In the genomic region with DNA sequence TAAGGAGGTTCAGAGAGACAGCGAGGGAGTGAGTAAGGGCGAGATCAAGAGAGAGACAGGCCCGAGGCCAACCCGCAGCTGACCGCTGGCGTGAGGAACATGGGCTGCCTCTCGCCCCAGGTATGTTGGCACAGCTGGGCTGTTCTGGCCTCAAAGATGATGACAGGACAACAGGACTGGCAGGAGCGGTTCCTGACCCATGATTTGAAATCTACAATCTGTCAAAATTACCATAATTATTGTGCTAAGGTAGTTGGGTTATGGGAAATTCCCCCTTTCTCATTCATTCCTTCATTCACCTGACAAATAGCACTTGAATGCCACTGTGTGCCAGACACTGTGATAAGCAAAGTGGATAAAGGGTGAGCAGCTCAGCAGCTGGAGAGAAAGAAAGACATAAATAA, we compare ENCODE assay signal across 17 cellular contexts. TPM values are rescaled to one million over a fixed set of nuclear protein-coding genes. Genes with fewer than 3 reads are reported as not detected.
DNase-seq lines count a peak whose midpoint lies in the region; ATAC-seq lines count a peak whose summit lies in the region.
"Had no signal": no experiment of that assay in that cellular context is flagged by ENCODE, and none has a peak within 500 bp of the region (broad histone marks: within the 10 kb centered on the region; RNA-seq: fewer than 3 reads in every experiment).

No MANE protein-coding gene starts in this region.

- H3K14ac ChIP-seq in neuronal stem cell (ENCODE audit: low read length): no peak overlapping the region

- H3K36me3 ChIP-seq in endocrine pancreas (ENCODE audit: control insufficient read depth, insufficient read depth, low read length): no peaks in the 10 kb centered on the region
- H3K36me3 ChIP-seq in neuronal stem cell (replicated peaks in 1 of 2; ENCODE audit: control insufficient read depth in 2 of 2, insufficient read depth in 2 of 2, low read length in 2 of 2): no peaks in the 10 kb centered on the region
- H3K36me3 ChIP-seq: ovary, SJSA1 had no signal

- no peaks in the 10 kb centered on the region for H3K79me1 ChIP-seq in neuronal stem cell (ENCODE audit: low read depth, low read length)

- H3K4me3 ChIP-seq in endocrine pancreas (ENCODE audit: control insufficient read depth, insufficient read depth, low read length) (no peak overlapping the region), neuronal stem cell (ENCODE audit: low read length in 2 of 2) (no peak overlapping the region)
- H3K4me3 ChIP-seq: ovary, SJSA1 had no signal

- no peak overlapping the region for H2BK15ac ChIP-seq in neuronal stem cell (ENCODE audit: low read length)

- H3K27me3 ChIP-seq in endocrine pancreas (ENCODE audit: control insufficient read depth, insufficient read depth, low read length) (no peaks in the 10 kb centered on the region), neuronal stem cell (ENCODE audit: control insufficient read depth in 3 of 3, insufficient read depth in 3 of 3, low read depth in 1 of 3, low read length in 3 of 3) (no peaks in the 10 kb centered on the region)
- H3K27me3 ChIP-seq: ovary, SJSA1 had no signal

- H3K4me2 ChIP-seq in neuronal stem cell (ENCODE audit: insufficient read depth, low read length, poor library complexity, severe bottlenecking): no peak overlapping the region

- H2BK12ac ChIP-seq in neuronal stem cell (ENCODE audit: low read length): no peak overlapping the region

- no peak overlapping the region for H3K18ac ChIP-seq in neuronal stem cell (ENCODE audit: low read length)

- no peak overlapping the region for H2BK120ac ChIP-seq in neuronal stem cell (ENCODE audit: low read depth, low read length)

- H2AFZ ChIP-seq in neuronal stem cell (ENCODE audit: low read length): no peak overlapping the region

- H3K9me3 ChIP-seq in endocrine pancreas (ENCODE audit: control insufficient read depth, low read length): no peaks in the 10 kb centered on the region
- no peaks in the 10 kb centered on the region for H3K9me3 ChIP-seq in neuronal stem cell (replicated peaks in 1 of 2; ENCODE audit: control insufficient read depth in 2 of 2, insufficient read depth in 1 of 2, low read depth in 1 of 2, low read length in 2 of 2)
- H3K9me3 ChIP-seq: ovary, SJSA1 had no signal

- peak overlapping the region; percentile 38 for H3K23ac ChIP-seq in neuronal stem cell (ENCODE audit: low read depth, low read length, poor library complexity)

- no peak overlapping the region for H2AK5ac ChIP-seq in neuronal stem cell (ENCODE audit: low read depth, low read length)

- H3K4me1 ChIP-seq in endocrine pancreas (ENCODE audit: control insufficient read depth, insufficient read depth, low read length): no peaks in the 10 kb centered on the region
- peaks cover 8 to 11% of the 10 kb centered on the region in 2 donors for H3K4me1 ChIP-seq in neuronal stem cell (ENCODE audit: control insufficient read depth in 2 of 2, insufficient read depth in 1 of 2, low read depth in 1 of 2, low read length in 2 of 2)

- no peak overlapping the region for H4K91ac ChIP-seq in neuronal stem cell (ENCODE audit: low read depth, low read length, poor library complexity)

- DNase-seq in AG20443 (ENCODE audit: low spot score) (peak; percentile 64), NCI-H2029 (lab: John Stamatoyannopoulos, UW) (peak; percentile 49), neuronal stem cell (ENCODE audit: low spot score) (no peak), NCI-H526 treated with DMSO at 0.1 percent for 48 hours (lab: John Stamatoyannopoulos, UW) (no peak)
- DNase-seq: activated CD4-positive, CD25-positive, alpha-beta regulatory T cell; activated naive CD8-positive, alpha-beta T cell treated with anti-CD3 and anti-CD28 coated beads for 36 hours; activated T-cell treated with anti-CD3 and anti-CD28 coated beads for 4 hours; cerebellar nuclear complex; H7; mesenchymal stem cell; NCI-H446 had no signal

- ATAC-seq in HG02623 (IDR thresholded peaks at IDR 0.05; ENCODE audit: unreplicated experiment) (no peak), HG03354 (IDR thresholded peaks at IDR 0.05; ENCODE audit: poor library complexity, severe bottlenecking, unreplicated experiment) (no peak), HG03159 (IDR thresholded peaks at IDR 0.05; ENCODE audit: unreplicated experiment) (no peak)

- no CpG with 5 or more reads among the region's 8 CpGs for WGBS in neuronal stem cell (ENCODE audit: extremely low coverage in 2 of 2, insufficient read length in 2 of 2, insufficient replicate concordance in 1 of 2), 2 donors

- H3K27ac ChIP-seq in neuronal stem cell (replicated peaks; ENCODE audit: low read length): no peak overlapping the region
- H3K27ac ChIP-seq: SJSA1 had no signal

- no peak overlapping the region for H2BK5ac ChIP-seq in neuronal stem cell (ENCODE audit: low read length)

- H3K9ac ChIP-seq in endocrine pancreas (ENCODE audit: control insufficient read depth, insufficient read depth, low read length) (peak overlapping the region; percentile 10), neuronal stem cell (ENCODE audit: low read depth, low read length, poor library complexity) (no peak overlapping the region)

- H4K8ac ChIP-seq in neuronal stem cell (ENCODE audit: low read depth, low read length): no peak overlapping the region

- H3K4ac ChIP-seq in neuronal stem cell (ENCODE audit: low read length): no peak overlapping the region

RNA-seq across cellular contexts. Expression of a gene that starts 5.1 kb away (rescaled TPM):
- not detected for polyA plus RNA-seq in neuronal stem cell (2013, experiment 1 of 2)
- 0.07 TPM for polyA plus RNA-seq in neuronal stem cell (2013, experiment 2 of 2)

RNA-seq across cellular contexts. Expression of a gene that starts 24.5 kb away (rescaled TPM):
- 49.8 TPM for polyA plus RNA-seq in neuronal stem cell (2013, experiment 1 of 2)
- 50.8 TPM for polyA plus RNA-seq in neuronal stem cell (2013, experiment 2 of 2)

RNA-seq across cellular contexts. Expression of a gene that starts 28.3 kb away (rescaled TPM):
- 1.3 TPM for polyA plus RNA-seq in neuronal stem cell (2013, experiment 1 of 2)
- polyA plus RNA-seq in neuronal stem cell (2013, experiment 2 of 2): 1.1 TPM

RNA-seq across cellular contexts. Expression of a gene that starts 42.7 kb away (rescaled TPM):
- polyA plus RNA-seq in neuronal stem cell (2013, experiment 1 of 2): 12.5 TPM
- 12.3 TPM for polyA plus RNA-seq in neuronal stem cell (2013, experiment 2 of 2)

Comparison
In these comparisons a context has a peak if more than half of its experiments do, and no peak if none do; other contexts are left out.
1. DNase-seq: peak in AG20443 (single experiment) and NCI-H2029 (single experiment); none in neuronal stem cell (single experiment) and NCI-H526 treated with DMSO at 0.1 percent for 48 hours (single experiment).